15 cellular contexts compared by ENCODE assay signal in genomic region chr5:180289966-180290365, GRCh38. TPM values are rescaled to one million over a fixed set of nuclear protein-coding genes. Genes with fewer than 3 reads are reported as not detected.
DNase-seq lines count a peak whose midpoint lies in the region; ATAC-seq lines count a peak whose summit lies in the region.
"Had no signal": no experiment of that assay in that cellular context is flagged by ENCODE, and none has a peak within 500 bp of the region (broad histone marks: within the 10 kb centered on the region; RNA-seq: fewer than 3 reads in every experiment).

No MANE protein-coding gene starts in this region.

- H2AFZ ChIP-seq in mesenchymal stem cell (ENCODE audit: low read depth, low read length), result no peak overlapping the region

- H2AK5ac ChIP-seq in mesenchymal stem cell (ENCODE audit: low read length, severe bottlenecking), result no peak overlapping the region

- H3K4me1 ChIP-seq in BLaER1 treated with 17β-estradiol and CSF1 and Interleukin-3, amounts not matched to agents 10 nM and 100 nM, result peaks cover 33 to 62% (median 48%) of the 10 kb centered on the region in 10 experiments
- H3K4me1 ChIP-seq in HAP-1 (peaks cover 24% of the 10 kb centered on the region), aorta (ENCODE audit: control insufficient read depth in 1 of 2, insufficient read depth in 2 of 2, low read length in 2 of 2) (no peaks in the 10 kb centered on the region), mesenchymal stem cell (ENCODE audit: control insufficient read depth, insufficient read depth, low read depth, low read length) (peaks cover 13% of the 10 kb centered on the region)

- H3K18ac ChIP-seq in mesenchymal stem cell (ENCODE audit: low read depth in 1 of 2, low read length in 2 of 2), result no peak overlapping the region

- H4K8ac ChIP-seq in mesenchymal stem cell (ENCODE audit: low read length), result no peak overlapping the region

- H3K36me3 Mint-ChIP-seq in activated naive CD8-positive, alpha-beta T cell, result peaks cover 11% of the 10 kb centered on the region
- H3K36me3 Mint-ChIP-seq in naive B cell, result peaks cover 0 to 5% of the 10 kb centered on the region in 2 donors
- peaks cover 14% of the 10 kb centered on the region for H3K36me3 Mint-ChIP-seq in stimulated activated memory B cell treated with anti-CD40 and anti-IgM and Interleukin-4, amounts not matched to agents 10 μg/mL and 1 μg/mL and 100 μg/mL, for 72 hours

- H3K79me1 ChIP-seq in mesenchymal stem cell (replicated peaks; ENCODE audit: low read length, poor library complexity, severe bottlenecking), result peaks cover 26% of the 10 kb centered on the region

- H3K27me3 ChIP-seq in BLaER1 treated with 17β-estradiol and CSF1 and Interleukin-3, amounts not matched to agents 10 nM and 100 nM, result no peaks in the 10 kb centered on the region
- H3K27me3 ChIP-seq in HAP-1 (ENCODE audit: low read depth) (no peaks in the 10 kb centered on the region), aorta (ENCODE audit: control insufficient read depth in 1 of 2, insufficient read depth in 2 of 2, low read length in 1 of 2) (no peaks in the 10 kb centered on the region), mesenchymal stem cell (ENCODE audit: control insufficient read depth in 1 of 2, insufficient read depth in 1 of 2, low read length in 2 of 2) (no peaks in the 10 kb centered on the region)

- no peak overlapping the region for H2BK120ac ChIP-seq in mesenchymal stem cell (ENCODE audit: low read depth, low read length)

- no peak overlapping the region for H3K14ac ChIP-seq in mesenchymal stem cell (ENCODE audit: low read length in 2 of 2)

- H3K36me3 ChIP-seq in BLaER1 treated with 17β-estradiol and CSF1 and Interleukin-3, amounts not matched to agents 10 nM and 100 nM, result peaks cover 10 to 31% (median 26%) of the 10 kb centered on the region in 11 experiments; a peak in 21 of 22 replicates
- H3K36me3 ChIP-seq in HAP-1 (replicated peaks) (peaks cover 18% of the 10 kb centered on the region), aorta (ENCODE audit: control insufficient read depth in 1 of 2, insufficient read depth in 2 of 2, low read length in 1 of 2) (no peaks in the 10 kb centered on the region), mesenchymal stem cell (ENCODE audit: control insufficient read depth in 1 of 2, insufficient read depth in 2 of 2, low read depth in 1 of 2, low read length in 2 of 2) (peaks cover 0 to 12% of the 10 kb centered on the region in 2 experiments)

- no peaks in the 10 kb centered on the region for H3K27me3 Mint-ChIP-seq in activated naive CD8-positive, alpha-beta T cell
- H3K27me3 Mint-ChIP-seq in naive B cell, result no peaks in the 10 kb centered on the region
- H3K27me3 Mint-ChIP-seq in stimulated activated memory B cell treated with anti-CD40 and anti-IgM and Interleukin-4, amounts not matched to agents 10 μg/mL and 1 μg/mL and 100 μg/mL, for 72 hours, result no peaks in the 10 kb centered on the region
- H3K27me3 Mint-ChIP-seq: stimulated activated naive CD8-positive, alpha-beta T cell treated with anti-CD3 and anti-CD28 coated beads, Interleukin-15, Interleukin-2, amounts not matched to agents 100 ng/mL and 50 ng/mL, for 24 hours had no signal

- no peak overlapping the region for H2BK12ac ChIP-seq in mesenchymal stem cell (ENCODE audit: low read length in 2 of 2)

- DNase-seq in HAP-1 (ENCODE audit: low spot score in 2 of 2) (no peak), naive B cell (no peak), aorta (no peak), mesenchymal stem cell (no peak)
- DNase-seq: activated CD4-positive, CD25-positive, alpha-beta regulatory T cell treated with anti-CD3 and anti-CD28 coated beads, Interleukin-2, amount 50 U/mL, for 72 hours; caudate nucleus; midbrain; SHP77 treated with DMSO at 0.1 percent for 48 hours; stimulated activated CD4-positive, alpha-beta T cell treated with anti-CD3 and anti-CD28 coated beads, Interleukin-4, amount 100 ng/mL, for 4 hours had no signal

- H3K4me2 ChIP-seq in BLaER1 treated with 17β-estradiol and CSF1 and Interleukin-3, amounts not matched to agents 10 nM and 100 nM, result peak overlapping the region; percentile 76 to 94 (median 85)
- no peak overlapping the region for H3K4me2 ChIP-seq in mesenchymal stem cell (ENCODE audit: low read length, poor library complexity, severe bottlenecking)

- no peak overlapping the region for H2BK15ac ChIP-seq in mesenchymal stem cell (ENCODE audit: low read depth, poor library complexity, severe bottlenecking)

- no peak overlapping the region for H3K4ac ChIP-seq in mesenchymal stem cell (ENCODE audit: low read depth in 1 of 2, low read length in 2 of 2)

- H3K23ac ChIP-seq in mesenchymal stem cell (ENCODE audit: low read length in 2 of 2), result peak overlapping the region in 1 of 2 experiments; percentile 27

- in situ Hi-C loops in HAP-1 (cut with MboI; ENCODE audit: low sequenced_read_pairs), result loop anchor here (10.0 kb wide), 1 partner anchor 185 kb away; no protein-coding TSS in a partner anchor

- ATAC-seq in naive B cell (ENCODE audit: low read depth in 2 of 2) (no peak), HG03342 (IDR thresholded peaks at IDR 0.05; ENCODE audit: unreplicated experiment) (no peak), aorta (ENCODE audit: low FRiP score) (no peak)
- ATAC-seq in stimulated activated memory B cell treated with anti-CD40 and anti-IgM and Interleukin-4, amounts not matched to agents 10 μg/mL and 1 μg/mL and 100 μg/mL, for 72 hours, result no peak
- ATAC-seq: esophagus mucosa had no signal

- no peak overlapping the region for H4K91ac ChIP-seq in mesenchymal stem cell (ENCODE audit: low read length)

- H3K4me1 Mint-ChIP-seq in activated naive CD8-positive, alpha-beta T cell (ENCODE audit: low read depth), result peaks cover 44% of the 10 kb centered on the region
- peaks cover 37 to 51% (median 47%) of the 10 kb centered on the region in 3 donors for H3K4me1 Mint-ChIP-seq in naive B cell
- H3K4me1 Mint-ChIP-seq in stimulated activated memory B cell treated with anti-CD40 and anti-IgM and Interleukin-4, amounts not matched to agents 10 μg/mL and 1 μg/mL and 100 μg/mL, for 72 hours, result peaks cover 52% of the 10 kb centered on the region

- peaks cover 24 to 59% (median 35%) of the 10 kb centered on the region in 11 experiments; a peak in 21 of 22 replicates for H4K20me1 ChIP-seq in BLaER1 treated with 17β-estradiol and CSF1 and Interleukin-3, amounts not matched to agents 10 nM and 100 nM

- H3K27ac ChIP-seq in BLaER1 treated with 17β-estradiol and CSF1 and Interleukin-3, amounts not matched to agents 10 nM and 100 nM, result no peak overlapping the region
- H3K27ac ChIP-seq in aorta (ENCODE audit: low read depth in 1 of 2, low read length in 2 of 2), result no peak overlapping the region
- H3K27ac ChIP-seq in mesenchymal stem cell (ENCODE audit: low read length, poor library complexity, severe bottlenecking), result no peak overlapping the region

- no peak overlapping the region for H3K27ac Mint-ChIP-seq in activated naive CD8-positive, alpha-beta T cell
- H3K27ac Mint-ChIP-seq in naive B cell, result peak overlapping the region in 3 of 6 donors; percentile 19 to 78 (median 67)
- H3K27ac Mint-ChIP-seq in stimulated activated memory B cell treated with anti-CD40 and anti-IgM and Interleukin-4, amounts not matched to agents 10 μg/mL and 1 μg/mL and 100 μg/mL, for 72 hours, result no peak overlapping the region

- H3K4me3 Mint-ChIP-seq in activated naive CD8-positive, alpha-beta T cell, result peak overlapping the region; percentile 94
- H3K4me3 Mint-ChIP-seq in naive B cell, result peak overlapping the region in 7 of 8 donors; percentile 42 to 92 (median 73)
- H3K4me3 Mint-ChIP-seq in stimulated activated memory B cell treated with anti-CD40 and anti-IgM and Interleukin-4, amounts not matched to agents 10 μg/mL and 1 μg/mL and 100 μg/mL, for 72 hours, result no peak overlapping the region

- H3K9me3 Mint-ChIP-seq in activated naive CD8-positive, alpha-beta T cell (ENCODE audit: low read depth), result no peaks in the 10 kb centered on the region
- no peaks in the 10 kb centered on the region for H3K9me3 Mint-ChIP-seq in naive B cell
- H3K9me3 Mint-ChIP-seq in stimulated activated memory B cell treated with anti-CD40 and anti-IgM and Interleukin-4, amounts not matched to agents 10 μg/mL and 1 μg/mL and 100 μg/mL, for 72 hours, result no peaks in the 10 kb centered on the region
- H3K9me3 Mint-ChIP-seq: stimulated activated naive CD8-positive, alpha-beta T cell treated with anti-CD3 and anti-CD28 coated beads, Interleukin-15, Interleukin-2, amounts not matched to agents 100 ng/mL and 50 ng/mL, for 24 hours had no signal

- intact Hi-C loops in aorta (cut with DNase I), result loop anchor here (5.0 kb wide), 2 partner anchors 37 to 202 kb away; partner anchors contain the start of gene CNOT6 (in 1 of the 2)

- WGBS in aorta, 2 donors, result 88 to 90% methylated on average over 5 of the region's 5 CpGs
- 96% methylated on average over 5 of the region's 5 CpGs for WGBS in mesenchymal stem cell

- peak overlapping the region in 4 of 10 experiments; percentile 6 to 92 (median 84); a peak in 3 of 20 replicates for H3K4me3 ChIP-seq in BLaER1 treated with 17β-estradiol and CSF1 and Interleukin-3, amounts not matched to agents 10 nM and 100 nM
- peak overlapping the region; percentile 63; the same call in 1 of the 2 replicates for H3K4me3 ChIP-seq in HAP-1
- no peak overlapping the region for H3K4me3 ChIP-seq in aorta (ENCODE audit: low read length in 2 of 2)
- no peak overlapping the region for H3K4me3 ChIP-seq in mesenchymal stem cell (ENCODE audit: insufficient read depth in 1 of 2, low read depth in 1 of 2, low read length in 2 of 2)

- peaks cover 0 to 9% (median 5%) of the 10 kb centered on the region in 11 experiments; a peak in 12 of 22 replicates for H3K9me3 ChIP-seq in BLaER1 treated with 17β-estradiol and CSF1 and Interleukin-3, amounts not matched to agents 10 nM and 100 nM (replicated peaks in 1 of 11)
- H3K9me3 ChIP-seq in HAP-1 (0 out of 2 replicates have a peak, but pooled peaks cover 3% of the 10 kb centered on the region), aorta (ENCODE audit: control insufficient read depth, low read length) (no peaks in the 10 kb centered on the region), mesenchymal stem cell (ENCODE audit: control insufficient read depth, low read length) (no peaks in the 10 kb centered on the region)

- no peak overlapping the region for H2BK5ac ChIP-seq in mesenchymal stem cell (ENCODE audit: low read depth, low read length, poor library complexity, severe bottlenecking)

- H3K9ac ChIP-seq in BLaER1 treated with 17β-estradiol and CSF1 and Interleukin-3, amounts not matched to agents 10 nM and 100 nM, result peak overlapping the region in 7 of 11 experiments; percentile 29 to 94 (median 88); a peak in 6 of 22 replicates
- no peak overlapping the region for H3K9ac ChIP-seq in mesenchymal stem cell (ENCODE audit: low read length)

RNA-seq across cellular contexts. Expression of gene MAPK9, which starts 1.9 kb away (rescaled TPM):
- 10 to 100 TPM; 14.5 to 29.2 (median 23.2) TPM for polyA plus RNA-seq in naive B cell (ENCODE audit: low read depth in 6 of 6)
- 10 to 100 TPM; 31.4 to 36.4 TPM for total RNA-seq in aorta
- polyA plus RNA-seq in aorta, result 10 to 100 TPM; 15.8 to 22.0 TPM
- polyA plus RNA-seq in mesenchymal stem cell (2013, experiment 1 of 2), result 26.3 TPM
- polyA plus RNA-seq in mesenchymal stem cell (2013, experiment 2 of 2), result 25.8 TPM
